In genomic region chr3:134601539-134602439, GRCh38 we compare ENCODE assay signal across 9 cellular contexts. TPM values are rescaled to one million over a fixed set of nuclear protein-coding genes. Genes with fewer than 3 reads are reported as not detected.
DNase-seq lines count a peak whose midpoint lies in the region; ATAC-seq and TF ChIP-seq lines count a peak whose summit lies in the region.
"Had no signal": no experiment of that assay in that cellular context is flagged by ENCODE, and none has a peak within 500 bp of the region (broad histone marks: within the 10 kb centered on the region; RNA-seq: fewer than 3 reads in every experiment).

No MANE protein-coding gene starts in this region.

- H2AFZ ChIP-seq in fibroblast of lung (ENCODE audit: low read length), result no peak overlapping the region
- peak overlapping the region; percentile 96 for H2AFZ ChIP-seq in parathyroid adenoma

- H3K9me3 Mint-ChIP-seq in stimulated activated effector memory CD8-positive, alpha-beta T cell treated with anti-CD3 and anti-CD28 coated beads, Interleukin-12 subunit alpha, Interleukin-12 subunit beta, amount 100 ng/mL, for 72 hours, result no peaks in the 10 kb centered on the region

- no peak overlapping the region for H3K4me3 Mint-ChIP-seq in stimulated activated effector memory CD8-positive, alpha-beta T cell treated with anti-CD3 and anti-CD28 coated beads, Interleukin-12 subunit alpha, Interleukin-12 subunit beta, amount 100 ng/mL, for 72 hours

- H3K4me1 ChIP-seq in NT2/D1 (ENCODE audit: insufficient read depth, insufficient read length) (peaks cover 17% of the 10 kb centered on the region), fibroblast of lung (ENCODE audit: control insufficient read depth, extremely low read depth, insufficient read depth, low read length) (no peaks in the 10 kb centered on the region), parathyroid adenoma (peaks cover 20% of the 10 kb centered on the region)

- no peak for TF ChIP-seq CTCF in fibroblast of lung (conservative IDR thresholded peaks at IDR 0.05 in 1 of 2, IDR thresholded peaks at IDR 0.05 in 1 of 2; ENCODE audit: low read depth in 1 of 2, low read length in 2 of 2)
- peak; percentile 28 for TF ChIP-seq CTCF in parathyroid adenoma (IDR thresholded peaks at IDR 0.05)

- no peaks in the 10 kb centered on the region for H3K9me3 ChIP-seq in NT2/D1 (ENCODE audit: insufficient read depth, low read length)
- no peaks in the 10 kb centered on the region for H3K9me3 ChIP-seq in fibroblast of lung (ENCODE audit: control insufficient read depth, insufficient read depth, low read depth, low read length)
- no peaks in the 10 kb centered on the region for H3K9me3 ChIP-seq in parathyroid adenoma (ENCODE audit: control insufficient read depth, low read length)
- H3K9me3 ChIP-seq: gastrocnemius medialis had no signal

- no peaks in the 10 kb centered on the region for H3K36me3 ChIP-seq in NT2/D1 (ENCODE audit: insufficient read depth, insufficient read length, low read length)
- no peaks in the 10 kb centered on the region for H3K36me3 ChIP-seq in fibroblast of lung (ENCODE audit: control insufficient read depth, insufficient read depth, low read length)
- H3K36me3 ChIP-seq in parathyroid adenoma (ENCODE audit: control insufficient read depth, insufficient read depth, low read length), result no peaks in the 10 kb centered on the region
- H3K36me3 ChIP-seq: gastrocnemius medialis had no signal

- no peak overlapping the region for H3K27ac Mint-ChIP-seq in stimulated activated effector memory CD8-positive, alpha-beta T cell treated with anti-CD3 and anti-CD28 coated beads, Interleukin-12 subunit alpha, Interleukin-12 subunit beta, amount 100 ng/mL, for 72 hours

- H3K27ac ChIP-seq in fibroblast of lung (ENCODE audit: insufficient read depth, low read length) (no peak overlapping the region), parathyroid adenoma (peak overlapping the region; percentile 87)
- H3K27ac ChIP-seq: gastrocnemius medialis had no signal

- H3K9ac ChIP-seq in NT2/D1 (ENCODE audit: insufficient read length, low read depth) (no peak overlapping the region), fibroblast of lung (ENCODE audit: insufficient read depth, low read length) (no peak overlapping the region), parathyroid adenoma (peak overlapping the region; percentile 57)

- H3K27me3 ChIP-seq in NT2/D1 (ENCODE audit: insufficient read depth, insufficient read length) (peaks cover 12% of the 10 kb centered on the region), fibroblast of lung (ENCODE audit: control insufficient read depth, insufficient read depth, low read length) (peaks cover 3% of the 10 kb centered on the region), parathyroid adenoma (ENCODE audit: control insufficient read depth, insufficient read depth, low read length) (no peaks in the 10 kb centered on the region)
- H3K27me3 ChIP-seq: gastrocnemius medialis had no signal

- H3K4me3 ChIP-seq in NT2/D1 (ENCODE audit: insufficient read length, low read depth) (no peak overlapping the region), fibroblast of lung (replicated peaks in 1 of 4; ENCODE audit: control extremely low read depth in 1 of 4, insufficient read depth in 1 of 4, low read depth in 3 of 4, low read length in 4 of 4) (no peak overlapping the region), parathyroid adenoma (ENCODE audit: low read depth, low read length) (no peak overlapping the region)
- H3K4me3 ChIP-seq: gastrocnemius medialis had no signal

- ATAC-seq in stimulated activated effector memory CD8-positive, alpha-beta T cell treated with anti-CD3 and anti-CD28 coated beads, Interleukin-12 subunit alpha, Interleukin-12 subunit beta, amount 100 ng/mL, for 72 hours, result no peak
- ATAC-seq in HG03520 (IDR thresholded peaks at IDR 0.05; ENCODE audit: unreplicated experiment), result no peak

- no peak overlapping the region for H3K4me2 ChIP-seq in fibroblast of lung (ENCODE audit: extremely low read depth, insufficient read depth, low read length)
- H3K4me2 ChIP-seq in parathyroid adenoma (ENCODE audit: low read length), result no peak overlapping the region

- H3K4me1 Mint-ChIP-seq in stimulated activated effector memory CD8-positive, alpha-beta T cell treated with anti-CD3 and anti-CD28 coated beads, Interleukin-12 subunit alpha, Interleukin-12 subunit beta, amount 100 ng/mL, for 72 hours, result peaks cover 9% of the 10 kb centered on the region

- H3K79me2 ChIP-seq in fibroblast of lung (ENCODE audit: control insufficient read depth, insufficient read depth, low read length) (no peaks in the 10 kb centered on the region), parathyroid adenoma (no peaks in the 10 kb centered on the region)

- H3K36me3 Mint-ChIP-seq in stimulated activated effector memory CD8-positive, alpha-beta T cell treated with anti-CD3 and anti-CD28 coated beads, Interleukin-12 subunit alpha, Interleukin-12 subunit beta, amount 100 ng/mL, for 72 hours, result no peaks in the 10 kb centered on the region

- no peaks in the 10 kb centered on the region for H4K20me1 ChIP-seq in fibroblast of lung (ENCODE audit: control insufficient read depth, extremely low read depth, insufficient read depth, low read length)

- DNase-seq in GF-D8 (lab: John Stamatoyannopoulos, UW) (peak; percentile 20), NT2/D1 (ENCODE audit: low read depth, low spot score) (peak; percentile 58), fibroblast of lung (ENCODE audit: low read depth in 2 of 2) (peak; percentile 53 to 66), SKM-1 (lab: John Stamatoyannopoulos, UW; ENCODE audit: unreplicated experiment) (no peak)
- DNase-seq in activated effector memory CD4-positive, alpha-beta T cell treated with anti-CD3 and anti-CD28 coated beads, Interleukin-2, amount 50 U/mL, for 16 hours, result no peak
- no peak for DNase-seq in stimulated activated effector memory CD8-positive, alpha-beta T cell treated with anti-CD3 and anti-CD28 coated beads, Interleukin-12 subunit alpha, Interleukin-12 subunit beta, amount 100 ng/mL, for 72 hours (ENCODE audit: low spot score in 2 of 2)
- DNase-seq: gastrocnemius medialis had no signal

RNA-seq across cellular contexts. Expression of gene KY, which starts 49.0 kb away (rescaled TPM):
- total RNA-seq in fibroblast of lung, result under 0.01 and 0.51 TPM in 2 replicates
- polyA plus RNA-seq in fibroblast of lung, result 0.12 and 0.35 TPM in 2 replicates
- 0.21 and 0.36 TPM in 2 replicates for polyA plus RNA-seq in fibroblast of lung (2012)
- 0.48 and 1.2 TPM in 2 replicates for polyA minus RNA-seq in fibroblast of lung (ENCODE audit: low replicate concordance)

Comparison
In these comparisons a context has a peak if more than half of its experiments do, and no peak if none do; other contexts are left out.
1. DNase-seq: peak in GF-D8 (single experiment), NT2/D1 (single experiment) and fibroblast of lung (2 of 2); none in activated effector memory CD4-positive, alpha-beta T cell treated with anti-CD3 and anti-CD28 coated beads, Interleukin-2, amount 50 U/mL, for 16 hours (single experiment), SKM-1 (single experiment) and stimulated activated effector memory CD8-positive, alpha-beta T cell treated with anti-CD3 and anti-CD28 coated beads, Interleukin-12 subunit alpha, Interleukin-12 subunit beta, amount 100 ng/mL, for 72 hours (0 of 2).